ENCODE assay signal across 23 cellular contexts in the genomic region with DNA sequence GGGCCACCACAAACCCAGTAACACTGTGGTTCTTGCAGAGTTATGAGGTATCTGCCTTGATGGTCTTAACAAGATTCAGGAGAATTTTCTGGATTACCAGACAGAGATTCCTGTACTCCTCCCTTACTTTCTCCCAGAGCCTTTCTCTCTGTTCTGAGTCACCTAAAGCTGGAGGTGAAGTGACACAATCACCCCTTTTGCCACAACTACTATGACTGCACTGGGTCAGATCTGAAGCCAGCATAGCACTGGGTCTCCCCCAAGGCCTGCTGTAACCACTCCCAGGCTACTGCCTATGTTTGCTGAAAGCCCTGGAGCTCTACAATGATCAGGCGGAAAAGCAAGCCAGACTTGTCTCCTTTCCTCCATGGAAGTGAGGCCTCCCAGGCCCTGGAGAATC.
DNase-seq lines count a peak whose midpoint lies in the region; ATAC-seq and TF ChIP-seq lines count a peak whose summit lies in the region.
"Had no signal": no experiment of that assay in that cellular context is flagged by ENCODE, and none has a peak within 500 bp of the region (broad histone marks: within the 10 kb centered on the region; RNA-seq: fewer than 3 reads in every experiment).

No MANE protein-coding gene starts in this region.

- no peak for TF ChIP-seq CTCF in mammary epithelial cell (conservative IDR thresholded peaks at IDR 0.05 in 1 of 2, IDR thresholded peaks at IDR 0.05 in 1 of 2; ENCODE audit: extremely low read depth in 1 of 2, insufficient read depth in 1 of 2, low read depth in 1 of 2, low read length in 2 of 2)

- H3K27ac ChIP-seq in mammary epithelial cell (ENCODE audit: insufficient read depth, low read depth, low read length) = no peak overlapping the region
- H3K27ac ChIP-seq: adrenal gland, gastrocnemius medialis, KMS-11, sigmoid colon, stomach, tibial nerve had no signal

- no peaks in the 10 kb centered on the region for H3K27me3 Mint-ChIP-seq in activated T-helper 2 cell treated with anti-CD3 and anti-CD28 coated beads, Interferon-gamma antibody, Interleukin-2, Interleukin-4, amounts not matched to agents 10 μg/mL and 5 μg/mL and 100 μg/mL, durations not matched to agents 14 hours and 24 hours and 36 hours (ENCODE audit: low read depth)
- H3K27me3 Mint-ChIP-seq: activated T-cell treated with anti-CD3 and anti-CD28 coated beads, Interleukin-2, amount 50 U/mL, for 24 hours; CD4-positive, alpha-beta T cell; dendritic cell treated with granulocyte-macrophage colony-stimulating factor and Interleukin-4, amounts not matched to agents 40 ng/mL and 50 ng/mL, for 4 days had no signal

- H4K20me1 ChIP-seq in mammary epithelial cell (ENCODE audit: insufficient read depth, low read length) = no peaks in the 10 kb centered on the region

- H3K4me3 Mint-ChIP-seq in activated T-helper 2 cell treated with anti-CD3 and anti-CD28 coated beads, Interferon-gamma antibody, Interleukin-2, Interleukin-4, amounts not matched to agents 10 μg/mL and 5 μg/mL and 100 μg/mL, durations not matched to agents 14 hours and 24 hours and 36 hours (ENCODE audit: low read depth) = no peak overlapping the region
- H3K4me3 Mint-ChIP-seq: activated T-cell treated with anti-CD3 and anti-CD28 coated beads, Interleukin-2, amount 50 U/mL, for 24 hours; CD4-positive, alpha-beta T cell; dendritic cell treated with granulocyte-macrophage colony-stimulating factor and Interleukin-4, amounts not matched to agents 40 ng/mL and 50 ng/mL, for 4 days; nephron; T-helper 1 cell treated with Interleukin-12 subunit alpha and Interleukin-12 subunit beta and Interleukin-4 antibody, amounts not matched to agents 30 μg/mL and 1 μg/mL, for 36 hours had no signal

- CTCF ChIA-PET in mammary epithelial cell (lab: Charles Lee; ENCODE audit: low non-redundant PET) = no interaction called here

- no peaks in the 10 kb centered on the region for H3K27me3 ChIP-seq in mammary epithelial cell (ENCODE audit: insufficient read depth, low read length)
- H3K27me3 ChIP-seq: adrenal gland, gastrocnemius medialis, sigmoid colon, stomach, tibial nerve had no signal

- no peaks in the 10 kb centered on the region for H3K4me1 ChIP-seq in mammary epithelial cell (ENCODE audit: insufficient read depth, low read length)
- H3K4me1 ChIP-seq: adrenal gland, gastrocnemius medialis, sigmoid colon, stomach, tibial nerve had no signal

- no peaks in the 10 kb centered on the region for H3K9me3 ChIP-seq in mammary epithelial cell (replicated peaks; ENCODE audit: insufficient read depth, low read length)
- H3K9me3 ChIP-seq: adrenal gland, gastrocnemius medialis, sigmoid colon, stomach had no signal

- H3K9ac ChIP-seq in mammary epithelial cell (ENCODE audit: insufficient read depth, low read length) = no peak overlapping the region
- H3K9ac ChIP-seq: KMS-11 had no signal

- WGBS in mammary epithelial cell (ENCODE audit: low coverage, missing lambda C conversion rate) = 100% methylated on average over 1 of the region's 1 CpG

- intact Hi-C loops in mammary epithelial cell (cut with micrococcal nuclease) = no loop called here
- intact Hi-C loops in activated T-helper 2 cell treated with anti-CD3 and anti-CD28 coated beads, Interferon-gamma antibody, Interleukin-2, Interleukin-4, amounts not matched to agents 10 μg/mL and 5 μg/mL and 100 μg/mL, durations not matched to agents 14 hours and 24 hours and 36 hours (cut with micrococcal nuclease) = no loop called here

- no peak for ATAC-seq in GM21423 (IDR thresholded peaks at IDR 0.05; ENCODE audit: unreplicated experiment)
- ATAC-seq: gastrocnemius medialis had no signal

- no peak overlapping the region for H3K4me2 ChIP-seq in mammary epithelial cell (ENCODE audit: insufficient read depth, low read depth, low read length)
- H3K4me2 ChIP-seq: KMS-11 had no signal

- H3K4me1 Mint-ChIP-seq in activated T-helper 2 cell treated with anti-CD3 and anti-CD28 coated beads, Interferon-gamma antibody, Interleukin-2, Interleukin-4, amounts not matched to agents 10 μg/mL and 5 μg/mL and 100 μg/mL, durations not matched to agents 14 hours and 24 hours and 36 hours (ENCODE audit: low read depth) = no peaks in the 10 kb centered on the region
- H3K4me1 Mint-ChIP-seq: nephron had no signal

- no peaks in the 10 kb centered on the region for H3K9me3 Mint-ChIP-seq in activated T-helper 2 cell treated with anti-CD3 and anti-CD28 coated beads, Interferon-gamma antibody, Interleukin-2, Interleukin-4, amounts not matched to agents 10 μg/mL and 5 μg/mL and 100 μg/mL, durations not matched to agents 14 hours and 24 hours and 36 hours
- H3K9me3 Mint-ChIP-seq: CD4-positive, alpha-beta T cell; nephron had no signal

- no TSS peak for BruUV-seq in mammary epithelial cell (replicated peaks; lab: Mats Ljungman, UMichigan)

- H2AFZ ChIP-seq in mammary epithelial cell (ENCODE audit: low read depth, low read length) = peak overlapping the region; percentile 20

- DNase-seq in HT1080 (ENCODE audit: low read depth) = peak; percentile 55
- peak; percentile 66 for DNase-seq in mammary epithelial cell
- peak; percentile 38 for DNase-seq in glomerular visceral epithelial cell (ENCODE audit: extremely low spot score)
- peak; percentile 23 for DNase-seq in stromal cell of bone marrow (ENCODE audit: low read depth)
- no peak for DNase-seq in activated T-helper 2 cell treated with anti-CD3 and anti-CD28 coated beads, Interferon-gamma antibody, Interleukin-2, Interleukin-4, amounts not matched to agents 10 μg/mL and 5 μg/mL and 100 μg/mL, durations not matched to agents 14 hours and 24 hours and 36 hours (ENCODE audit: low spot score)
- DNase-seq in DMS153 treated with DMSO at 0.1 percent for 48 hours (lab: John Stamatoyannopoulos, UW; ENCODE audit: unreplicated experiment) = no peak
- DNase-seq: activated CD4-positive, alpha-beta T cell treated with anti-CD3 and anti-CD28 coated beads for 4 hours; activated T-cell treated with anti-CD3 and anti-CD28 coated beads, Interleukin-2, amount 50 U/mL, for 24 hours; adrenal gland; CD4-positive, alpha-beta T cell; gastrocnemius medialis; hypothalamus; NCI-H187 treated with DMSO at 0.1 percent for 48 hours; NCI-H69; sigmoid colon; stimulated activated CD8-positive, alpha-beta memory T cell treated with anti-CD3 and anti-CD28 coated beads, Interleukin-4, amount 100 ng/mL, for 48 hours; stomach had no signal

- dilution Hi-C loops in mammary epithelial cell (cut with HindIII; ENCODE audit: low sequenced_read_pairs) = no loop called here

- in situ Hi-C loops in mammary epithelial cell (cut with MboI; ENCODE audit: low sequenced_read_pairs in 2 of 2) = no loop called here

- H3K36me3 ChIP-seq in mammary epithelial cell (ENCODE audit: insufficient read depth, low read length) = no peaks in the 10 kb centered on the region
- H3K36me3 ChIP-seq: adrenal gland, gastrocnemius medialis, sigmoid colon, stomach, tibial nerve had no signal

- no peak overlapping the region for H3K4me3 ChIP-seq in mammary epithelial cell (replicated peaks in 1 of 3; ENCODE audit: insufficient read depth in 1 of 3, low read depth in 2 of 3, low read length in 3 of 3)
- H3K4me3 ChIP-seq: adrenal gland, gastrocnemius medialis, sigmoid colon, stomach, tibial nerve had no signal

- H3K27ac Mint-ChIP-seq in activated T-helper 2 cell treated with anti-CD3 and anti-CD28 coated beads, Interferon-gamma antibody, Interleukin-2, Interleukin-4, amounts not matched to agents 10 μg/mL and 5 μg/mL and 100 μg/mL, durations not matched to agents 14 hours and 24 hours and 36 hours = no peak overlapping the region
- H3K27ac Mint-ChIP-seq: activated T-cell treated with anti-CD3 and anti-CD28 coated beads, Interleukin-2, amount 50 U/mL, for 24 hours; CD4-positive, alpha-beta T cell; dendritic cell treated with granulocyte-macrophage colony-stimulating factor and Interleukin-4, amounts not matched to agents 40 ng/mL and 50 ng/mL, for 4 days; nephron; T-helper 1 cell treated with Interleukin-12 subunit alpha and Interleukin-12 subunit beta and Interleukin-4 antibody, amounts not matched to agents 30 μg/mL and 1 μg/mL, for 36 hours had no signal

- no peaks in the 10 kb centered on the region for H3K79me2 ChIP-seq in mammary epithelial cell (ENCODE audit: insufficient read depth, low read length)

- H3K36me3 Mint-ChIP-seq in activated T-helper 2 cell treated with anti-CD3 and anti-CD28 coated beads, Interferon-gamma antibody, Interleukin-2, Interleukin-4, amounts not matched to agents 10 μg/mL and 5 μg/mL and 100 μg/mL, durations not matched to agents 14 hours and 24 hours and 36 hours (ENCODE audit: low read depth) = no peaks in the 10 kb centered on the region

Comparison
In these comparisons a context has a peak if more than half of its experiments do, and no peak if none do; other contexts are left out.
1. DNase-seq: peak in HT1080 (single experiment), mammary epithelial cell (single experiment), glomerular visceral epithelial cell (single experiment) and stromal cell of bone marrow (single experiment); none in activated T-helper 2 cell treated with anti-CD3 and anti-CD28 coated beads, Interferon-gamma antibody, Interleukin-2, Interleukin-4, amounts not matched to agents 10 μg/mL and 5 μg/mL and 100 μg/mL, durations not matched to agents 14 hours and 24 hours and 36 hours (single experiment) and DMS153 treated with DMSO at 0.1 percent for 48 hours (single experiment).